In genomic region chr6:35078896-35079295, GRCh38 we compare ENCODE assay signal across 18 cellular contexts.
DNase-seq lines count a peak whose midpoint lies in the region; ATAC-seq and TF ChIP-seq lines count a peak whose summit lies in the region.
"Had no signal": no experiment of that assay in that cellular context is flagged by ENCODE, and none has a peak within 500 bp of the region (broad histone marks: within the 10 kb centered on the region; RNA-seq: fewer than 3 reads in every experiment).

No MANE protein-coding gene starts in this region.

- H3K27me3 ChIP-seq in Peyer's patch (no peaks in the 10 kb centered on the region), tibial artery (no peaks in the 10 kb centered on the region)
- H3K27me3 ChIP-seq: BLaER1 treated with 17β-estradiol and CSF1 and Interleukin-3, amounts not matched to agents 10 nM and 100 nM had no signal

- H3K36me3 Mint-ChIP-seq in activated naive CD8-positive, alpha-beta T cell treated with anti-CD3 and anti-CD28 coated beads, Interleukin-2, amount 10 ng/mL, durations not matched to agents 7 days and 5 days, result no peaks in the 10 kb centered on the region
- H3K36me3 Mint-ChIP-seq in activated naive CD8-positive, alpha-beta T cell treated with anti-CD3 and anti-CD28 coated beads, Interleukin-2, amount 50 U/mL, for 24 hours (ENCODE audit: low read depth), result peaks cover 4% of the 10 kb centered on the region
- peaks cover 31 to 52% of the 10 kb centered on the region in 2 donors for H3K36me3 Mint-ChIP-seq in stimulated activated naive B cell treated with anti-CD40 and anti-IgM and Interleukin-4, amounts not matched to agents 10 μg/mL and 1 μg/mL and 100 μg/mL, for 72 hours

- peaks cover 2% of the 10 kb centered on the region for H3K4me1 Mint-ChIP-seq in activated naive CD8-positive, alpha-beta T cell treated with anti-CD3 and anti-CD28 coated beads, Interleukin-2, amount 10 ng/mL, durations not matched to agents 7 days and 5 days
- no peaks in the 10 kb centered on the region for H3K4me1 Mint-ChIP-seq in activated naive CD8-positive, alpha-beta T cell treated with anti-CD3 and anti-CD28 coated beads, Interleukin-2, amount 50 U/mL, for 24 hours
- H3K4me1 Mint-ChIP-seq in stimulated activated naive B cell treated with anti-CD40 and anti-IgM and Interleukin-4, amounts not matched to agents 10 μg/mL and 1 μg/mL and 100 μg/mL, for 72 hours, result peaks cover 8 to 15% of the 10 kb centered on the region in 2 donors

- H3K27ac ChIP-seq in Peyer's patch (no peak overlapping the region), tibial artery (no peak overlapping the region)
- H3K27ac ChIP-seq: BLaER1 treated with 17β-estradiol and CSF1 and Interleukin-3, amounts not matched to agents 10 nM and 100 nM; SK-N-MC had no signal

- peak; percentile 17 for DNase-seq in activated naive CD8-positive, alpha-beta T cell treated with anti-CD3 and anti-CD28 coated beads, Interleukin-2, amount 10 ng/mL, durations not matched to agents 7 days and 5 days
- no peak for DNase-seq in activated naive CD8-positive, alpha-beta T cell treated with anti-CD3 and anti-CD28 coated beads, Interleukin-2, amount 50 U/mL, for 24 hours
- peak in 2 of 3 donors; percentile 40 to 41 for DNase-seq in Peyer's patch
- peak; percentile 41 for DNase-seq in mesenteric fat pad (ENCODE audit: low spot score)
- DNase-seq in tibial artery, result peak; percentile 17 to 59
- DNase-seq in stimulated activated naive B cell treated with anti-CD40 and anti-IgM and Interleukin-4, amounts not matched to agents 10 μg/mL and 1 μg/mL and 100 μg/mL, for 72 hours, result no peak
- no peak for DNase-seq in activated CD4-positive, alpha-beta T cell treated with anti-CD3 and anti-CD28 coated beads for 48 hours
- DNase-seq: CD8-positive, alpha-beta T cell; NCI-H1105; NCI-H1694; NCI-H2081; NCI-H2171; NCI-H345; NCI-H524; SHP77 treated with DMSO at 0.1 percent for 48 hours had no signal

- no peak overlapping the region for H3K27ac Mint-ChIP-seq in activated naive CD8-positive, alpha-beta T cell treated with anti-CD3 and anti-CD28 coated beads, Interleukin-2, amount 10 ng/mL, durations not matched to agents 7 days and 5 days
- no peak overlapping the region for H3K27ac Mint-ChIP-seq in activated naive CD8-positive, alpha-beta T cell treated with anti-CD3 and anti-CD28 coated beads, Interleukin-2, amount 50 U/mL, for 24 hours
- H3K27ac Mint-ChIP-seq in stimulated activated naive B cell treated with anti-CD40 and anti-IgM and Interleukin-4, amounts not matched to agents 10 μg/mL and 1 μg/mL and 100 μg/mL, for 72 hours, result no peak overlapping the region
- H3K27ac Mint-ChIP-seq: CD8-positive, alpha-beta T cell; IgD-negative memory B cell had no signal

- H3K36me3 ChIP-seq in Peyer's patch (peaks cover 0 to 87% (median 0%) of the 10 kb centered on the region in 3 donors), tibial artery (peaks cover 66 to 94% (median 67%) of the 10 kb centered on the region in 3 donors)

- no peaks in the 10 kb centered on the region for H3K9me3 Mint-ChIP-seq in activated naive CD8-positive, alpha-beta T cell treated with anti-CD3 and anti-CD28 coated beads, Interleukin-2, amount 10 ng/mL, durations not matched to agents 7 days and 5 days
- H3K9me3 Mint-ChIP-seq in activated naive CD8-positive, alpha-beta T cell treated with anti-CD3 and anti-CD28 coated beads, Interleukin-2, amount 50 U/mL, for 24 hours, result no peaks in the 10 kb centered on the region
- H3K9me3 Mint-ChIP-seq in stimulated activated naive B cell treated with anti-CD40 and anti-IgM and Interleukin-4, amounts not matched to agents 10 μg/mL and 1 μg/mL and 100 μg/mL, for 72 hours, result no peaks in the 10 kb centered on the region
- H3K9me3 Mint-ChIP-seq: CD8-positive, alpha-beta T cell; IgD-negative memory B cell had no signal

- H3K4me3 ChIP-seq in Peyer's patch, result no peak overlapping the region
- no peak overlapping the region for H3K4me3 ChIP-seq in tibial artery
- H3K4me3 ChIP-seq: BLaER1 treated with 17β-estradiol and CSF1 and Interleukin-3, amounts not matched to agents 10 nM and 100 nM; SK-N-MC had no signal

- ATAC-seq in activated naive CD8-positive, alpha-beta T cell treated with anti-CD3 and anti-CD28 coated beads, Interleukin-2, amount 10 ng/mL, durations not matched to agents 7 days and 5 days (ENCODE audit: low read depth), result no peak
- no peak for ATAC-seq in activated naive CD8-positive, alpha-beta T cell treated with anti-CD3 and anti-CD28 coated beads, Interleukin-2, amount 50 U/mL, for 24 hours
- no peak for ATAC-seq in stimulated activated naive B cell treated with anti-CD40 and anti-IgM and Interleukin-4, amounts not matched to agents 10 μg/mL and 1 μg/mL and 100 μg/mL, for 72 hours (replicated peaks)
- ATAC-seq: CD8-positive, alpha-beta T cell had no signal

- TF ChIP-seq CTCF in Peyer's patch (IDR thresholded peaks at IDR 0.05) (no peak), tibial artery (IDR thresholded peaks at IDR 0.05) (no peak)

- intact Hi-C loops in tibial artery (cut with DNase I; ENCODE audit: low total_unique reads), result no loop called here

- H3K27me3 Mint-ChIP-seq in activated naive CD8-positive, alpha-beta T cell treated with anti-CD3 and anti-CD28 coated beads, Interleukin-2, amount 10 ng/mL, durations not matched to agents 7 days and 5 days, result no peaks in the 10 kb centered on the region
- H3K27me3 Mint-ChIP-seq in activated naive CD8-positive, alpha-beta T cell treated with anti-CD3 and anti-CD28 coated beads, Interleukin-2, amount 50 U/mL, for 24 hours, result no peaks in the 10 kb centered on the region
- H3K27me3 Mint-ChIP-seq in stimulated activated naive B cell treated with anti-CD40 and anti-IgM and Interleukin-4, amounts not matched to agents 10 μg/mL and 1 μg/mL and 100 μg/mL, for 72 hours, result no peaks in the 10 kb centered on the region
- H3K27me3 Mint-ChIP-seq: IgD-negative memory B cell had no signal

- peaks cover 0 to 8% (median 0%) of the 10 kb centered on the region in 4 donors for H3K4me1 ChIP-seq in Peyer's patch
- H3K4me1 ChIP-seq in tibial artery, result no peaks in the 10 kb centered on the region

- POLR2A ChIA-PET in activated naive CD8-positive, alpha-beta T cell treated with anti-CD3 and anti-CD28 coated beads, Interleukin-2, amount 10 ng/mL, durations not matched to agents 7 days and 5 days (lab: Charles Lee), result interaction anchor here (0.6 kb wide), 1 partner anchor 356 kb away, joined by 3 read pairs; no protein-coding TSS in a partner anchor

- no peak overlapping the region for H3K4me3 Mint-ChIP-seq in activated naive CD8-positive, alpha-beta T cell treated with anti-CD3 and anti-CD28 coated beads, Interleukin-2, amount 10 ng/mL, durations not matched to agents 7 days and 5 days
- H3K4me3 Mint-ChIP-seq in activated naive CD8-positive, alpha-beta T cell treated with anti-CD3 and anti-CD28 coated beads, Interleukin-2, amount 50 U/mL, for 24 hours, result no peak overlapping the region
- no peak overlapping the region for H3K4me3 Mint-ChIP-seq in stimulated activated naive B cell treated with anti-CD40 and anti-IgM and Interleukin-4, amounts not matched to agents 10 μg/mL and 1 μg/mL and 100 μg/mL, for 72 hours
- H3K4me3 Mint-ChIP-seq: CD8-positive, alpha-beta T cell; IgD-negative memory B cell had no signal

- TF ChIP-seq POLR2A in Peyer's patch (IDR thresholded peaks at IDR 0.05), result no peak

- H3K9me3 ChIP-seq in Peyer's patch (no peaks in the 10 kb centered on the region), tibial artery (no peaks in the 10 kb centered on the region)
- H3K9me3 ChIP-seq: BLaER1 treated with 17β-estradiol and CSF1 and Interleukin-3, amounts not matched to agents 10 nM and 100 nM had no signal

Comparison
In these comparisons a context has a peak if more than half of its experiments do, and no peak if none do; other contexts are left out.
1. DNase-seq: peak in activated naive CD8-positive, alpha-beta T cell treated with anti-CD3 and anti-CD28 coated beads, Interleukin-2, amount 10 ng/mL, durations not matched to agents 7 days and 5 days (single experiment), Peyer's patch (2 of 3), mesenteric fat pad (single experiment) and tibial artery (2 of 2); none in activated naive CD8-positive, alpha-beta T cell treated with anti-CD3 and anti-CD28 coated beads, Interleukin-2, amount 50 U/mL, for 24 hours (single experiment), stimulated activated naive B cell treated with anti-CD40 and anti-IgM and Interleukin-4, amounts not matched to agents 10 μg/mL and 1 μg/mL and 100 μg/mL, for 72 hours (single experiment) and activated CD4-positive, alpha-beta T cell treated with anti-CD3 and anti-CD28 coated beads for 48 hours (single experiment).